In genomic region chr11:100629671-100630070, GRCh38 we compare ENCODE assay signal across 1 cellular context.
TF ChIP-seq lines count a peak whose summit lies in the region.

No MANE protein-coding gene starts in this region.

TF ChIP-seq in Ishikawa, 13 proteins besides CTCF, POLR2A, EP300 and RAD21 (continued from another document):
- TF ChIP-seq REST (IDR thresholded peaks at IDR 0.05; ENCODE audit: low read depth): no peak
- no peak for TF ChIP-seq MAX (IDR thresholded peaks at IDR 0.05)
- no peak for TF ChIP-seq NFIC (IDR thresholded peaks at IDR 0.05)
- no peak for TF ChIP-seq ZBTB7A (IDR thresholded peaks at IDR 0.05; ENCODE audit: low read depth)
- no peak for TF ChIP-seq TCF12 (IDR thresholded peaks at IDR 0.05; ENCODE audit: low read depth)
- no peak for TF ChIP-seq YY1 (IDR thresholded peaks at IDR 0.05; ENCODE audit: low read depth)
- no peak for TF ChIP-seq USF1 (IDR thresholded peaks at IDR 0.05)
